Comparison of ENCODE assay signal across 15 cellular contexts in the genomic region with DNA sequence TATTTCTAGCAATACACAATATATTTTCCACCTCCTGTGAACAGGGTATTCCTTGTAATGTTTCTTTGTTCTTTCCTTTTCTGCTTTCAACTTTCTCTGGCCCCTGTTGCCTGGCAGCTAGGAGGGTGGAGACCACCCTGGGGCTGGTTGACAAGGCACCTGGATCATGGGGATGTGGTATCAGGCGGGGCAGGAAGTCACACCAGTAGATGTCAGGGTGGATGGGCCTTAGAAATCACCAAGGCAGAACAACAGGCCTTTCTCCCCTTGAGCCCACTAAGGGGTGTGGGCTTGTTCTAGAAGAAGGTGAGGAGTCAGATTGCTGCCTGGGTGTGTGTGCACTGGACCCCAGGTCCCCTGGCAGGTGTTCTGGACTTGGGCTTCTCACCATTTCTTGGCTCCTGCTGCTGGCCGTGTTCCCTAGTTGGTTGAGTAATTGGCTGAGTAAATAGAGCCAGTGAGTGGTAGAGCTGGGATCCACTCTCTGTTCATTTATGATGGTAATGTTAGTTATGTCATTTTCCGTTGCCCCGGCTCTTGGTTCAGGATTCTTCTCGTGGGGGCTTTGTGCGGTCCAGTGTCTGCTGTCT. TPM values are rescaled to one million over a fixed set of nuclear protein-coding genes. Genes with fewer than 3 reads are reported as not detected.
DNase-seq lines count a peak whose midpoint lies in the region; ATAC-seq, FAIRE-seq and TF ChIP-seq lines count a peak whose summit lies in the region.
"Had no signal": no experiment of that assay in that cellular context is flagged by ENCODE, and none has a peak within 500 bp of the region (broad histone marks: within the 10 kb centered on the region; RNA-seq: fewer than 3 reads in every experiment).

No MANE protein-coding gene starts in this region.

- no peaks in the 10 kb centered on the region for H3K27me3 Mint-ChIP-seq in stimulated activated naive CD8-positive, alpha-beta T cell treated with anti-CD3 and anti-CD28 coated beads, Interleukin-15, Interleukin-2, amounts not matched to agents 100 ng/mL and 50 ng/mL, for 24 hours
- no peaks in the 10 kb centered on the region for H3K27me3 Mint-ChIP-seq in stimulated activated naive CD8-positive, alpha-beta T cell treated with anti-CD3 and anti-CD28 coated beads, Interleukin-15, amount 100 ng/mL, for 72 hours
- H3K27me3 Mint-ChIP-seq in effector memory CD8-positive, alpha-beta T cell, result no peaks in the 10 kb centered on the region
- peaks cover 7% of the 10 kb centered on the region for H3K27me3 Mint-ChIP-seq in type B pancreatic cell

- H3K9me3 Mint-ChIP-seq in stimulated activated naive CD8-positive, alpha-beta T cell treated with anti-CD3 and anti-CD28 coated beads, Interleukin-15, Interleukin-2, amounts not matched to agents 100 ng/mL and 50 ng/mL, for 24 hours, result no peaks in the 10 kb centered on the region
- H3K9me3 Mint-ChIP-seq in stimulated activated naive CD8-positive, alpha-beta T cell treated with anti-CD3 and anti-CD28 coated beads, Interleukin-15, amount 100 ng/mL, for 72 hours, result no peaks in the 10 kb centered on the region
- H3K9me3 Mint-ChIP-seq in effector memory CD8-positive, alpha-beta T cell, result no peaks in the 10 kb centered on the region
- no peaks in the 10 kb centered on the region for H3K9me3 Mint-ChIP-seq in type B pancreatic cell
- H3K9me3 Mint-ChIP-seq: dendritic cell treated with granulocyte-macrophage colony-stimulating factor and Interleukin-4, amounts not matched to agents 40 ng/mL and 50 ng/mL, for 4 days had no signal

- TF ChIP-seq CTCF in type B pancreatic cell (conservative IDR thresholded peaks at IDR 0.05), result no peak

- H3K36me3 Mint-ChIP-seq in stimulated activated naive CD8-positive, alpha-beta T cell treated with anti-CD3 and anti-CD28 coated beads, Interleukin-15, Interleukin-2, amounts not matched to agents 100 ng/mL and 50 ng/mL, for 24 hours (ENCODE audit: low read depth), result peaks cover 6% of the 10 kb centered on the region
- H3K36me3 Mint-ChIP-seq in effector memory CD8-positive, alpha-beta T cell (ENCODE audit: insufficient read depth), result peaks cover 20% of the 10 kb centered on the region
- peaks cover 4% of the 10 kb centered on the region for H3K36me3 Mint-ChIP-seq in type B pancreatic cell

- peak overlapping the region; percentile 93 for H3K4me3 Mint-ChIP-seq in stimulated activated naive CD8-positive, alpha-beta T cell treated with anti-CD3 and anti-CD28 coated beads, Interleukin-15, Interleukin-2, amounts not matched to agents 100 ng/mL and 50 ng/mL, for 24 hours
- no peak overlapping the region for H3K4me3 Mint-ChIP-seq in stimulated activated naive CD8-positive, alpha-beta T cell treated with anti-CD3 and anti-CD28 coated beads, Interleukin-15, amount 100 ng/mL, for 72 hours
- peak overlapping the region; percentile 37 to 67 for H3K4me3 Mint-ChIP-seq in effector memory CD8-positive, alpha-beta T cell
- peak overlapping the region; percentile 94 for H3K4me3 Mint-ChIP-seq in type B pancreatic cell
- H3K4me3 Mint-ChIP-seq: dendritic cell treated with granulocyte-macrophage colony-stimulating factor and Interleukin-4, amounts not matched to agents 40 ng/mL and 50 ng/mL, for 4 days had no signal

- in situ Hi-C loops in ACHN (cut with HindIII; ENCODE audit: low pct_ligation_motif_present, low pct_unique_long_range_greater_than_20kb, low sequenced_read_pairs), result no loop called here

- H3K27ac Mint-ChIP-seq in stimulated activated naive CD8-positive, alpha-beta T cell treated with anti-CD3 and anti-CD28 coated beads, Interleukin-15, Interleukin-2, amounts not matched to agents 100 ng/mL and 50 ng/mL, for 24 hours, result no peak overlapping the region
- H3K27ac Mint-ChIP-seq in stimulated activated naive CD8-positive, alpha-beta T cell treated with anti-CD3 and anti-CD28 coated beads, Interleukin-15, amount 100 ng/mL, for 72 hours, result no peak overlapping the region
- peak overlapping the region; percentile 59 to 82 for H3K27ac Mint-ChIP-seq in effector memory CD8-positive, alpha-beta T cell
- no peak overlapping the region for H3K27ac Mint-ChIP-seq in type B pancreatic cell
- H3K27ac Mint-ChIP-seq: dendritic cell treated with granulocyte-macrophage colony-stimulating factor and Interleukin-4, amounts not matched to agents 40 ng/mL and 50 ng/mL, for 4 days had no signal

- ATAC-seq in stimulated activated naive CD8-positive, alpha-beta T cell treated with anti-CD3 and anti-CD28 coated beads, Interleukin-15, amount 100 ng/mL, for 72 hours, result no peak
- no peak for ATAC-seq in effector memory CD8-positive, alpha-beta T cell (replicated peaks)
- ATAC-seq in GM19452 (IDR thresholded peaks at IDR 0.05; ENCODE audit: unreplicated experiment), result no peak
- ATAC-seq: stimulated activated naive CD8-positive, alpha-beta T cell treated with anti-CD3 and anti-CD28 coated beads, Interleukin-15, Interleukin-2, amounts not matched to agents 100 U/mL and 50 U/mL, for 24 hours had no signal

- FAIRE-seq in urothelium cell line (lab: Jason Lieb, UNC), result no peak
- FAIRE-seq: G401.6, GM19239 had no signal

- peaks cover 44% of the 10 kb centered on the region for H3K4me1 Mint-ChIP-seq in stimulated activated naive CD8-positive, alpha-beta T cell treated with anti-CD3 and anti-CD28 coated beads, Interleukin-15, Interleukin-2, amounts not matched to agents 100 ng/mL and 50 ng/mL, for 24 hours (ENCODE audit: low read depth)
- peaks cover 57% of the 10 kb centered on the region for H3K4me1 Mint-ChIP-seq in stimulated activated naive CD8-positive, alpha-beta T cell treated with anti-CD3 and anti-CD28 coated beads, Interleukin-15, amount 100 ng/mL, for 72 hours
- H3K4me1 Mint-ChIP-seq in effector memory CD8-positive, alpha-beta T cell (ENCODE audit: low read depth in 2 of 2), result peaks cover 40 to 43% of the 10 kb centered on the region in 2 donors
- peaks cover 4% of the 10 kb centered on the region for H3K4me1 Mint-ChIP-seq in type B pancreatic cell (ENCODE audit: unreplicated experiment)

- no peak for DNase-seq in stimulated activated naive CD8-positive, alpha-beta T cell treated with anti-CD3 and anti-CD28 coated beads, Interleukin-15, amount 100 ng/mL, for 72 hours
- DNase-seq in NCI-H2029 treated with DMSO at 0.1 percent for 48 hours (lab: John Stamatoyannopoulos, UW) (peak; percentile 12), type B pancreatic cell (ENCODE audit: extremely low spot score, unreplicated experiment) (no peak), ACHN (no peak), urothelium cell line (ENCODE audit: low spot score) (no peak)
- DNase-seq in effector memory CD8-positive, alpha-beta T cell, result no peak
- DNase-seq: anterior cingulate cortex; NCI-H1930; SIG-M5; stimulated activated naive CD8-positive, alpha-beta T cell treated with anti-CD3 and anti-CD28 coated beads, Interleukin-15, Interleukin-2, amounts not matched to agents 100 U/mL and 50 U/mL, for 24 hours had no signal

RNA-seq across cellular contexts. Expression of gene ZNF783, which starts 24.9 kb away (rescaled TPM):
- 12.5 and 19.7 TPM in 2 replicates for total RNA-seq in type B pancreatic cell (ENCODE audit: low replicate concordance)

RNA-seq across cellular contexts. Expression of gene ZNF212, which starts 47.5 kb away (rescaled TPM):
- 13.3 and 16.6 TPM in 2 replicates for total RNA-seq in type B pancreatic cell (ENCODE audit: low replicate concordance)

Comparison
In these comparisons a context has a peak if more than half of its experiments do, and no peak if none do; other contexts are left out.
1. H3K4me3 Mint-ChIP-seq: peak in stimulated activated naive CD8-positive, alpha-beta T cell treated with anti-CD3 and anti-CD28 coated beads, Interleukin-15, Interleukin-2, amounts not matched to agents 100 ng/mL and 50 ng/mL, for 24 hours (single experiment), effector memory CD8-positive, alpha-beta T cell (2 of 2) and type B pancreatic cell (single experiment); none in stimulated activated naive CD8-positive, alpha-beta T cell treated with anti-CD3 and anti-CD28 coated beads, Interleukin-15, amount 100 ng/mL, for 72 hours (0 of 2).
2. H3K27ac Mint-ChIP-seq: peak in effector memory CD8-positive, alpha-beta T cell (2 of 2); none in stimulated activated naive CD8-positive, alpha-beta T cell treated with anti-CD3 and anti-CD28 coated beads, Interleukin-15, Interleukin-2, amounts not matched to agents 100 ng/mL and 50 ng/mL, for 24 hours (single experiment), stimulated activated naive CD8-positive, alpha-beta T cell treated with anti-CD3 and anti-CD28 coated beads, Interleukin-15, amount 100 ng/mL, for 72 hours (0 of 2) and type B pancreatic cell (single experiment).